ENCODE assay signal across 25 cellular contexts in the genomic region with DNA sequence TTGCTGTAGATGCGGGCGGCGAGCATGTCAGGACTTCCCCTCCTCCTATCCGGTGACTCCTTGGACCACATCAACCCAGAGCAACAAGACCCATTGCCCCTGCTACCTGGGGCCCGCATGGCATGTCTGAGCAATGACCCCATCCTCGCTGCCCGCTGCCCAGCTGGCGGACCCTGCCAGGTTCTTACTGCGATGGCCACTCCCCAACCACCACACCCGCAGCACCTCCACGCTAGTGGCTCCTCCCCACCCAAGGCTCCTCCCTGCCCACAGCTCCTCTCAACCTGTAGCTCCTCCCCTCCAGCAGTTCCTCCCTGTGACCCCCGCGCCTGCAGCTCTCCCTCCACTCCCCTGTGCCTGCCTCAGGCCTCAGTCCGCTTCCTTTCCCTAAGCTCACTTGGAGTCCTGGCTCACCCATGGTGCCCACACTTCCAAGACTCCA. TPM values are rescaled to one million over a fixed set of nuclear protein-coding genes. Genes with fewer than 3 reads are reported as not detected.
DNase-seq lines count a peak whose midpoint lies in the region; ATAC-seq and TF ChIP-seq lines count a peak whose summit lies in the region.
"Had no signal": no experiment of that assay in that cellular context is flagged by ENCODE, and none has a peak within 500 bp of the region (broad histone marks: within the 10 kb centered on the region; RNA-seq: fewer than 3 reads in every experiment).

No MANE protein-coding gene starts in this region.

- no peak overlapping the region for H3K4me3 ChIP-seq in stomach
- H3K4me3 ChIP-seq: MG63, mucosa of descending colon, right lobe of liver, SJCRH30 had no signal

- no peak for TF ChIP-seq POLR2A in stomach (IDR thresholded peaks at IDR 0.05)

- peak overlapping the region; percentile 78; the same call in 1 of the 2 replicates for H3K27ac Mint-ChIP-seq in WTC11
- H3K27ac Mint-ChIP-seq: activated CD4-positive, alpha-beta memory T cell treated with anti-CD3 and anti-CD28 coated beads for 36 hours; activated T-cell treated with anti-CD3 and anti-CD28 coated beads, Interleukin-2, amount 50 U/mL, for 24 hours had no signal

- CTCF ChIA-PET in WTC11 (lab: Charles Lee) = interaction anchor here (0.9 to 2.1 kb wide), 7 partner anchors 11 to 130 kb away, joined by 3 to 14 read pairs (median 7); no protein-coding TSS in a partner anchor

- no peak for TF ChIP-seq EP300 in stomach (IDR thresholded peaks at IDR 0.05)

- DNase-seq in activated effector memory CD4-positive, alpha-beta T cell treated with anti-CD3 and anti-CD28 coated beads, Interleukin-2, amount 50 U/mL, for 16 hours = peak; percentile 48
- no peak for DNase-seq in activated effector memory CD4-positive, alpha-beta T cell treated with Interleukin-2 at 50 U/mL for 16 hours
- peak; percentile 52 for DNase-seq in WTC11 (ENCODE audit: low spot score)
- peak; percentile 52 for DNase-seq in islet precursor cell
- peak; percentile 17 for DNase-seq in stomach
- DNase-seq in stimulated activated CD4-positive, alpha-beta T cell treated with anti-CD3 and anti-CD28 coated beads, Interleukin-4, amount 100 ng/mL, for 1 hour = no peak
- DNase-seq: activated CD4-positive, alpha-beta memory T cell treated with anti-CD3 and anti-CD28 coated beads for 36 hours; activated CD4-positive, CD25-positive, alpha-beta regulatory T cell; activated naive CD4-positive, alpha-beta T cell treated with Interleukin-2 at 50 U/mL for 16 hours; activated T-cell treated with anti-CD3 and anti-CD28 coated beads, Interleukin-2, amount 50 U/mL, for 24 hours; KG1; MG63; mucosa of descending colon; NCI-H1436; NCI-H2107; NCI-H446; NCI-H774; SJCRH30; stimulated activated CD4-positive, alpha-beta T cell treated with anti-CD3 and anti-CD28 coated beads, Interleukin-4, amount 100 ng/mL, for 4 hours; stimulated activated naive CD4-positive, alpha-beta T cell treated with Interleukin-2 at 50 U/mL for 16 hours; T1000 had no signal

- TF ChIP-seq CTCF in WTC11 (IDR thresholded peaks at IDR 0.05) (no peak), stomach (IDR thresholded peaks at IDR 0.05) (no peak)

- no peaks in the 10 kb centered on the region for H3K36me3 ChIP-seq in stomach
- H3K36me3 ChIP-seq: MG63, right lobe of liver, SJCRH30 had no signal

- 91 to 97% (median 95%) methylated on average over 14 of the region's 14 CpGs for WGBS in stomach, 5 donors

- intact Hi-C loops in stomach (cut with DNase I; ENCODE audit: low total_unique reads) = no loop called here

- no peak overlapping the region for H3K4me3 Mint-ChIP-seq in WTC11
- H3K4me3 Mint-ChIP-seq: activated CD4-positive, alpha-beta memory T cell treated with anti-CD3 and anti-CD28 coated beads for 36 hours; activated T-cell treated with anti-CD3 and anti-CD28 coated beads, Interleukin-2, amount 50 U/mL, for 24 hours had no signal

- POLR2A ChIA-PET in WTC11 (lab: Charles Lee) = interaction anchor here (0.6 to 1.2 kb wide), 2 partner anchors 63 to 66 kb away, joined by 3 read pairs; no protein-coding TSS in a partner anchor

- peaks cover 9% of the 10 kb centered on the region for H3K9me3 Mint-ChIP-seq in WTC11
- H3K9me3 Mint-ChIP-seq: activated CD4-positive, alpha-beta memory T cell treated with anti-CD3 and anti-CD28 coated beads for 36 hours; activated T-cell treated with anti-CD3 and anti-CD28 coated beads, Interleukin-2, amount 50 U/mL, for 24 hours had no signal

- H3K4me1 ChIP-seq in stomach = peaks cover 0 to 13% (median 8%) of the 10 kb centered on the region in 4 donors
- H3K4me1 ChIP-seq: right lobe of liver, SJCRH30 had no signal

- peaks cover 8% of the 10 kb centered on the region for H3K27me3 Mint-ChIP-seq in WTC11 (ENCODE audit: low read depth)
- H3K27me3 Mint-ChIP-seq: activated CD4-positive, alpha-beta memory T cell treated with anti-CD3 and anti-CD28 coated beads for 36 hours had no signal

- ATAC-seq in WTC11 (peak; percentile 75), esophagus mucosa (no peak), GM18907 (IDR thresholded peaks at IDR 0.05; ENCODE audit: unreplicated experiment) (no peak)
- ATAC-seq: mucosa of descending colon had no signal

- no peak overlapping the region for H3K27ac ChIP-seq in stomach
- H3K27ac ChIP-seq: right lobe of liver, SJCRH30 had no signal

- H3K4me1 Mint-ChIP-seq in WTC11 = peaks cover 81% of the 10 kb centered on the region

- peaks cover 8% of the 10 kb centered on the region for H3K36me3 Mint-ChIP-seq in WTC11
- H3K36me3 Mint-ChIP-seq: activated CD4-positive, alpha-beta memory T cell treated with anti-CD3 and anti-CD28 coated beads for 36 hours had no signal

- no peaks in the 10 kb centered on the region for H3K9me3 ChIP-seq in stomach
- H3K9me3 ChIP-seq: MG63, mucosa of descending colon, right lobe of liver, SJCRH30 had no signal

- no peaks in the 10 kb centered on the region for H3K27me3 ChIP-seq in stomach
- H3K27me3 ChIP-seq: MG63, SJCRH30 had no signal

TF ChIP-seq in WTC11, 78 proteins besides CTCF, POLR2A, EP300 and RAD21:
- TF ChIP-seq MYBL2 (CRISPR knock-in tag; IDR thresholded peaks at IDR 0.05) (no peak), ZNF423 (CRISPR knock-in tag; IDR thresholded peaks at IDR 0.05) (no peak), OVOL2 (CRISPR knock-in tag; IDR thresholded peaks at IDR 0.05; ENCODE audit: borderline replicate concordance) (no peak), SOX15 (CRISPR knock-in tag; IDR thresholded peaks at IDR 0.05) (no peak), ZNF138 (CRISPR knock-in tag; conservative IDR thresholded peaks at IDR 0.05) (no peak)
- TF ChIP-seq, protein P1, sequence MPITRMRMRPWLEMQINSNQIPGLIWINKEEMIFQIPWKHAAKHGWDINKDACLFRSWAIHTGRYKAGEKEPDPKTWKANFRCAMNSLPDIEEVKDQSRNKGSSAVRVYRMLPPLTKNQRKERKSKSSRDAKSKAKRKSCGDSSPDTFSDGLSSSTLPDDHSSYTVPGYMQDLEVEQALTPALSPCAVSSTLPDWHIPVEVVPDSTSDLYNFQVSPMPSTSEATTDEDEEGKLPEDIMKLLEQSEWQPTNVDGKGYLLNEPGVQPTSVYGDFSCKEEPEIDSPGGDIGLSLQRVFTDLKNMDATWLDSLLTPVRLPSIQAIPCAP (CRISPR knock-in tag; IDR thresholded peaks at IDR 0.05) = no peak
- TF ChIP-seq, protein P2, sequence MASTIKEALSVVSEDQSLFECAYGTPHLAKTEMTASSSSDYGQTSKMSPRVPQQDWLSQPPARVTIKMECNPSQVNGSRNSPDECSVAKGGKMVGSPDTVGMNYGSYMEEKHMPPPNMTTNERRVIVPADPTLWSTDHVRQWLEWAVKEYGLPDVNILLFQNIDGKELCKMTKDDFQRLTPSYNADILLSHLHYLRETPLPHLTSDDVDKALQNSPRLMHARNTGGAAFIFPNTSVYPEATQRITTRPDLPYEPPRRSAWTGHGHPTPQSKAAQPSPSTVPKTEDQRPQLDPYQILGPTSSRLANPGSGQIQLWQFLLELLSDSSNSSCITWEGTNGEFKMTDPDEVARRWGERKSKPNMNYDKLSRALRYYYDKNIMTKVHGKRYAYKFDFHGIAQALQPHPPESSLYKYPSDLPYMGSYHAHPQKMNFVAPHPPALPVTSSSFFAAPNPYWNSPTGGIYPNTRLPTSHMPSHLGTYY (CRISPR knock-in tag; IDR thresholded peaks at IDR 0.05) = no peak
- TF ChIP-seq, protein P3, sequence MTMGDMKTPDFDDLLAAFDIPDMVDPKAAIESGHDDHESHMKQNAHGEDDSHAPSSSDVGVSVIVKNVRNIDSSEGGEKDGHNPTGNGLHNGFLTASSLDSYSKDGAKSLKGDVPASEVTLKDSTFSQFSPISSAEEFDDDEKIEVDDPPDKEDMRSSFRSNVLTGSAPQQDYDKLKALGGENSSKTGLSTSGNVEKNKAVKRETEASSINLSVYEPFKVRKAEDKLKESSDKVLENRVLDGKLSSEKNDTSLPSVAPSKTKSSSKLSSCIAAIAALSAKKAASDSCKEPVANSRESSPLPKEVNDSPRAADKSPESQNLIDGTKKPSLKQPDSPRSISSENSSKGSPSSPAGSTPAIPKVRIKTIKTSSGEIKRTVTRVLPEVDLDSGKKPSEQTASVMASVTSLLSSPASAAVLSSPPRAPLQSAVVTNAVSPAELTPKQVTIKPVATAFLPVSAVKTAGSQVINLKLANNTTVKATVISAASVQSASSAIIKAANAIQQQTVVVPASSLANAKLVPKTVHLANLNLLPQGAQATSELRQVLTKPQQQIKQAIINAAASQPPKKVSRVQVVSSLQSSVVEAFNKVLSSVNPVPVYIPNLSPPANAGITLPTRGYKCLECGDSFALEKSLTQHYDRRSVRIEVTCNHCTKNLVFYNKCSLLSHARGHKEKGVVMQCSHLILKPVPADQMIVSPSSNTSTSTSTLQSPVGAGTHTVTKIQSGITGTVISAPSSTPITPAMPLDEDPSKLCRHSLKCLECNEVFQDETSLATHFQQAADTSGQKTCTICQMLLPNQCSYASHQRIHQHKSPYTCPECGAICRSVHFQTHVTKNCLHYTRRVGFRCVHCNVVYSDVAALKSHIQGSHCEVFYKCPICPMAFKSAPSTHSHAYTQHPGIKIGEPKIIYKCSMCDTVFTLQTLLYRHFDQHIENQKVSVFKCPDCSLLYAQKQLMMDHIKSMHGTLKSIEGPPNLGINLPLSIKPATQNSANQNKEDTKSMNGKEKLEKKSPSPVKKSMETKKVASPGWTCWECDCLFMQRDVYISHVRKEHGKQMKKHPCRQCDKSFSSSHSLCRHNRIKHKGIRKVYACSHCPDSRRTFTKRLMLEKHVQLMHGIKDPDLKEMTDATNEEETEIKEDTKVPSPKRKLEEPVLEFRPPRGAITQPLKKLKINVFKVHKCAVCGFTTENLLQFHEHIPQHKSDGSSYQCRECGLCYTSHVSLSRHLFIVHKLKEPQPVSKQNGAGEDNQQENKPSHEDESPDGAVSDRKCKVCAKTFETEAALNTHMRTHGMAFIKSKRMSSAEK (CRISPR knock-in tag; IDR thresholded peaks at IDR 0.05; ENCODE audit: borderline replicate concordance) = no peak
- TF ChIP-seq, protein P4, sequence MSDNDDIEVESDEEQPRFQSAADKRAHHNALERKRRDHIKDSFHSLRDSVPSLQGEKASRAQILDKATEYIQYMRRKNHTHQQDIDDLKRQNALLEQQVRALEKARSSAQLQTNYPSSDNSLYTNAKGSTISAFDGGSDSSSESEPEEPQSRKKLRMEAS (CRISPR knock-in tag; IDR thresholded peaks at IDR 0.05) = no peak

RNA-seq across cellular contexts. Expression of a gene that starts 17.6 kb away (rescaled TPM):
- total RNA-seq in WTC11 (2021) (39.5 to 43.7 TPM (median 41.6 TPM) in 3 replicates), stomach (1 to 10 TPM in 3 of 5 donors, under 1 TPM in 1, not detected in 1; 0.58 to 9.4 (median 2.8) TPM), esophagus mucosa (8.4 TPM)
- polyA plus RNA-seq in stomach = 1 to 10 TPM; 2.0 to 3.5 (median 2.1) TPM
- total RNA-seq: HT1080 had no signal

RNA-seq across cellular contexts. Expression of a gene that starts 50.7 kb away (rescaled TPM):
- total RNA-seq in WTC11 (2021) (28.0 to 33.7 TPM (median 32.9 TPM) in 3 replicates), stomach (100 to 1,000 TPM in 4 of 5 donors, 10 to 100 TPM in 1; 79.1 to 208 (median 160) TPM), esophagus mucosa (78.8 TPM)
- polyA plus RNA-seq in stomach = 100 to 1,000 TPM in 2 of 3 donors, 10 to 100 TPM in 1; 93.1 to 281 (median 144) TPM

Comparison
In these comparisons a context has a peak if more than half of its experiments do, and no peak if none do; other contexts are left out.
1. DNase-seq: peak in activated effector memory CD4-positive, alpha-beta T cell treated with anti-CD3 and anti-CD28 coated beads, Interleukin-2, amount 50 U/mL, for 16 hours (single experiment), WTC11 (single experiment), islet precursor cell (single experiment) and stomach (single experiment); none in activated effector memory CD4-positive, alpha-beta T cell treated with Interleukin-2 at 50 U/mL for 16 hours (single experiment) and stimulated activated CD4-positive, alpha-beta T cell treated with anti-CD3 and anti-CD28 coated beads, Interleukin-4, amount 100 ng/mL, for 1 hour (single experiment).